ENCODE assay signal across 21 cellular contexts in genomic region chr21:28714795-28715464, GRCh38.
DNase-seq lines count a peak whose midpoint lies in the region; ATAC-seq, FAIRE-seq and TF ChIP-seq lines count a peak whose summit lies in the region.
"Had no signal": no experiment of that assay in that cellular context is flagged by ENCODE, and none has a peak within 500 bp of the region (broad histone marks: within the 10 kb centered on the region; RNA-seq: fewer than 3 reads in every experiment).

No MANE protein-coding gene starts in this region.

- no peaks in the 10 kb centered on the region for H3K27me3 Mint-ChIP-seq in GM23338 (ENCODE audit: insufficient read depth, low read depth, poor library complexity)
- no peaks in the 10 kb centered on the region for H3K27me3 Mint-ChIP-seq in CD8-positive, alpha-beta T cell (ENCODE audit: low read depth)
- H3K27me3 Mint-ChIP-seq in activated CD8-positive, alpha-beta memory T cell treated with anti-CD3 and anti-CD28 coated beads, Interleukin-2, amount 10 ng/mL, durations not matched to agents 7 days and 5 days: no peaks in the 10 kb centered on the region
- H3K27me3 Mint-ChIP-seq: CD8-positive, alpha-beta memory T cell had no signal

- H3K36me3 ChIP-seq in GM23338 (ENCODE audit: insufficient read depth): no peaks in the 10 kb centered on the region
- no peaks in the 10 kb centered on the region for H3K36me3 ChIP-seq in CD8-positive, alpha-beta T cell (ENCODE audit: insufficient read depth, low read length)
- H3K36me3 ChIP-seq: left lung, tibial artery had no signal

- H3K4me2 ChIP-seq in GM23338: no peak overlapping the region

- H3K9me3 Mint-ChIP-seq in GM23338: no peaks in the 10 kb centered on the region
- no peaks in the 10 kb centered on the region for H3K9me3 Mint-ChIP-seq in CD8-positive, alpha-beta T cell
- H3K9me3 Mint-ChIP-seq in activated CD8-positive, alpha-beta memory T cell treated with anti-CD3 and anti-CD28 coated beads, Interleukin-2, amount 10 ng/mL, durations not matched to agents 7 days and 5 days (ENCODE audit: low read depth): peaks cover 14% of the 10 kb centered on the region

- H3K27ac Mint-ChIP-seq in GM23338: no peak overlapping the region
- no peak overlapping the region for H3K27ac Mint-ChIP-seq in CD8-positive, alpha-beta T cell
- no peak overlapping the region for H3K27ac Mint-ChIP-seq in activated CD8-positive, alpha-beta memory T cell treated with anti-CD3 and anti-CD28 coated beads, Interleukin-2, amount 10 ng/mL, durations not matched to agents 7 days and 5 days
- H3K27ac Mint-ChIP-seq: CD8-positive, alpha-beta memory T cell had no signal

- CTCF ChIA-PET in CD8-positive, alpha-beta T cell (lab: Charles Lee): no interaction called here
- CTCF ChIA-PET in activated CD8-positive, alpha-beta memory T cell treated with anti-CD3 and anti-CD28 coated beads, Interleukin-2, amount 10 ng/mL, durations not matched to agents 7 days and 5 days (lab: Charles Lee): no interaction called here

- no peak overlapping the region for H2AFZ ChIP-seq in GM23338

- ATAC-seq in SK-N-SH treated with all-trans-retinoic acid at 6 μM for 48 hours: peak; percentile 71
- no peak for ATAC-seq in GM23338
- ATAC-seq in CD8-positive, alpha-beta T cell: no peak
- no peak for ATAC-seq in activated CD8-positive, alpha-beta memory T cell treated with anti-CD3 and anti-CD28 coated beads, Interleukin-2, amount 10 ng/mL, durations not matched to agents 7 days and 5 days
- ATAC-seq: esophagus mucosa, left lung had no signal

- H3F3A ChIP-seq in GM23338 (replicated peaks; ENCODE audit: low read depth): no peaks in the 10 kb centered on the region

- no peaks in the 10 kb centered on the region for H3K9me3 ChIP-seq in CD8-positive, alpha-beta T cell (ENCODE audit: low read length)
- H3K9me3 ChIP-seq: left lung, tibial artery had no signal

- intact Hi-C loops in CD8-positive, alpha-beta T cell (cut with DNase I, micrococcal nuclease): no loop called here

- no peaks in the 10 kb centered on the region for H3K4me1 ChIP-seq in GM23338 (ENCODE audit: insufficient read depth)
- no peaks in the 10 kb centered on the region for H3K4me1 ChIP-seq in CD8-positive, alpha-beta T cell (ENCODE audit: insufficient read depth, low read length)
- H3K4me1 ChIP-seq: left lung, tibial artery had no signal

- H3K9me2 ChIP-seq in GM23338 (ENCODE audit: insufficient read depth): peaks cover 2% of the 10 kb centered on the region; the same call in 1 of the 2 replicates

- no peaks in the 10 kb centered on the region for H3K36me3 Mint-ChIP-seq in GM23338 (ENCODE audit: low read depth)
- H3K36me3 Mint-ChIP-seq in CD8-positive, alpha-beta T cell: peaks cover 9% of the 10 kb centered on the region
- peaks cover 32% of the 10 kb centered on the region for H3K36me3 Mint-ChIP-seq in activated CD8-positive, alpha-beta memory T cell treated with anti-CD3 and anti-CD28 coated beads, Interleukin-2, amount 10 ng/mL, durations not matched to agents 7 days and 5 days

- no peak overlapping the region for H3K4me3 ChIP-seq in fibroblast of villous mesenchyme (ENCODE audit: low read depth, low read length)
- no peak overlapping the region for H3K4me3 ChIP-seq in GM23338
- no peak overlapping the region for H3K4me3 ChIP-seq in CD8-positive, alpha-beta T cell (ENCODE audit: low read depth, low read length)
- H3K4me3 ChIP-seq: left lung, tibial artery had no signal

- POLR2A ChIA-PET in CD8-positive, alpha-beta T cell (lab: Charles Lee): no interaction called here

- H4K20me1 ChIP-seq in GM23338 (replicated peaks; ENCODE audit: insufficient read depth): no peaks in the 10 kb centered on the region

- H3K4me3 Mint-ChIP-seq in GM23338: no peak overlapping the region
- H3K4me3 Mint-ChIP-seq in CD8-positive, alpha-beta T cell: no peak overlapping the region
- no peak overlapping the region for H3K4me3 Mint-ChIP-seq in activated CD8-positive, alpha-beta memory T cell treated with anti-CD3 and anti-CD28 coated beads, Interleukin-2, amount 10 ng/mL, durations not matched to agents 7 days and 5 days
- H3K4me3 Mint-ChIP-seq: CD8-positive, alpha-beta memory T cell had no signal

- DNase-seq in fibroblast of villous mesenchyme (ENCODE audit: low read depth): peak; percentile 74
- DNase-seq in superior temporal gyrus (ENCODE audit: extremely low spot score): no peak
- DNase-seq in GM23338 (ENCODE audit: low spot score): no peak
- no peak for DNase-seq in CD8-positive, alpha-beta T cell
- DNase-seq in activated CD8-positive, alpha-beta memory T cell treated with anti-CD3 and anti-CD28 coated beads, Interleukin-2, amount 10 ng/mL, durations not matched to agents 7 days and 5 days: no peak
- DNase-seq: activated CD4-positive, CD25-positive, alpha-beta regulatory T cell; activated effector memory CD4-positive, alpha-beta T cell treated with anti-CD3 and anti-CD28 coated beads, Interleukin-2, amount 50 U/mL, for 16 hours; anterior cingulate cortex; CD8-positive, alpha-beta memory T cell; cortex of kidney; left lung; NCI-H187; SHP77; small intestine; T-helper 2 cell; tibial artery had no signal

- no peaks in the 10 kb centered on the region for H3K27me3 ChIP-seq in GM23338 (ENCODE audit: insufficient read depth)
- no peaks in the 10 kb centered on the region for H3K27me3 ChIP-seq in CD8-positive, alpha-beta T cell (ENCODE audit: insufficient read depth, low read length)
- H3K27me3 ChIP-seq: left lung, tibial artery had no signal

- H3K27ac ChIP-seq in GM23338 (ENCODE audit: low read depth): no peak overlapping the region
- H3K27ac ChIP-seq in CD8-positive, alpha-beta T cell (ENCODE audit: low read depth, low read length): no peak overlapping the region
- H3K27ac ChIP-seq: left lung, tibial artery had no signal

- H3K79me2 ChIP-seq in GM23338 (replicated peaks; ENCODE audit: insufficient read depth): no peaks in the 10 kb centered on the region

- peak; percentile 69 for FAIRE-seq in G401.6 (lab: Jason Lieb, UNC)
- FAIRE-seq: GM12892, H54, small intestine had no signal

- no peaks in the 10 kb centered on the region for H3K4me1 Mint-ChIP-seq in GM23338
- H3K4me1 Mint-ChIP-seq in CD8-positive, alpha-beta T cell (ENCODE audit: low read depth): no peaks in the 10 kb centered on the region
- H3K4me1 Mint-ChIP-seq in activated CD8-positive, alpha-beta memory T cell treated with anti-CD3 and anti-CD28 coated beads, Interleukin-2, amount 10 ng/mL, durations not matched to agents 7 days and 5 days: peaks cover 27% of the 10 kb centered on the region

- TF ChIP-seq CTCF in fibroblast of villous mesenchyme (IDR thresholded peaks at IDR 0.05; ENCODE audit: insufficient read depth, low read depth, low read length): no peak
- no peak for TF ChIP-seq CTCF in GM23338 (conservative IDR thresholded peaks at IDR 0.05; ENCODE audit: low read depth in 2 of 2)
- no peak for TF ChIP-seq CTCF in CD8-positive, alpha-beta T cell (IDR thresholded peaks at IDR 0.05)

TF ChIP-seq in SK-N-SH treated with all-trans-retinoic acid at 6 μM for 48 hours, 23 proteins besides CTCF, POLR2A, EP300 and RAD21:
- peak; percentile 49; the same call in 1 of the 2 replicates for TF ChIP-seq ISL1 (CRISPR knock-in tag; IDR thresholded peaks at IDR 0.05)
- TF ChIP-seq CSDC2 (CRISPR knock-in tag; IDR thresholded peaks at IDR 0.05): no peak

TF ChIP-seq in GM23338, 12 proteins besides CTCF, POLR2A, EP300 and RAD21 (continues in another document):
- TF ChIP-seq ETS1 (IDR thresholded peaks at IDR 0.05) (no peak), CREB1 (CRISPR knock-in tag; IDR thresholded peaks at IDR 0.05; ENCODE audit: low read depth) (no peak), STAT1 (IDR thresholded peaks at IDR 0.05; ENCODE audit: unreplicated experiment) (no peak), EZH2phosphoT487 (IDR thresholded peaks at IDR 0.05; ENCODE audit: unreplicated experiment) (no peak), ZNF331 (CRISPR knock-in tag; IDR thresholded peaks at IDR 0.05; ENCODE audit: low read depth) (no peak), POLR2AphosphoS5 (IDR thresholded peaks at IDR 0.05; ENCODE audit: low read depth) (no peak), REST (IDR thresholded peaks at IDR 0.05; ENCODE audit: unreplicated experiment) (no peak), ZNF114 (CRISPR knock-in tag; IDR thresholded peaks at IDR 0.05) (no peak)
